18 cellular contexts compared by ENCODE assay signal in genomic region chr12:90938451-90938850, GRCh38. TPM values are rescaled to one million over a fixed set of nuclear protein-coding genes. Genes with fewer than 3 reads are reported as not detected.
A peak's percentile ranks its signal among the peaks of the same experiment; 100 is the strongest.
DNase-seq lines count a peak whose midpoint lies in the region; ATAC-seq and TF ChIP-seq lines count a peak whose summit lies in the region.
"Had no signal": no experiment of that assay in that cellular context is flagged by ENCODE, and none has a peak within 500 bp of the region (broad histone marks: within the 10 kb centered on the region; RNA-seq: fewer than 3 reads in every experiment).

No MANE protein-coding gene starts in this region.

- H3K27ac Mint-ChIP-seq in activated CD4-positive, alpha-beta T cell treated with anti-CD3 and anti-CD28 coated beads, Interleukin-2, amount 10 ng/mL, durations not matched to agents 24 days and 14 days = no peak overlapping the region
- H3K27ac Mint-ChIP-seq: activated T-helper 2 cell treated with anti-CD3 and anti-CD28 coated beads, Interferon-gamma antibody, Interleukin-2, Interleukin-4, amounts not matched to agents 10 μg/mL and 5 μg/mL and 100 μg/mL, durations not matched to agents 14 hours and 24 hours and 36 hours; CD4-positive, CD25-positive, alpha-beta regulatory T cell; T-cell had no signal

- peak overlapping the region; percentile 34 for H2AFZ ChIP-seq in parathyroid adenoma

- H3K4me1 ChIP-seq in RWPE2 (ENCODE audit: insufficient read depth, poor library complexity, severe bottlenecking) (peaks cover 13% of the 10 kb centered on the region), parathyroid adenoma (no peaks in the 10 kb centered on the region)

- DNase-seq in EL = peak; percentile 77
- no peak for DNase-seq in RWPE2 (ENCODE audit: low spot score)
- DNase-seq in fibroblast of peridontal ligament (ENCODE audit: extremely low read depth) = peak; percentile 32
- no peak for DNase-seq in activated CD4-positive, alpha-beta T cell treated with anti-CD3 and anti-CD28 coated beads, Interleukin-2, amount 10 ng/mL, durations not matched to agents 24 days and 14 days
- no peak for DNase-seq in DMS153 (lab: John Stamatoyannopoulos, UW)
- DNase-seq: activated CD4-positive, alpha-beta T cell treated with anti-CD3 and anti-CD28 coated beads, Interleukin-2, amount 50 U/mL, for 1 hour; CD4-positive, CD25-positive, alpha-beta regulatory T cell; midbrain; OCI-M1; posterior cingulate gyrus; stimulated activated CD4-positive, alpha-beta T cell treated with anti-CD3 and anti-CD28 coated beads, Interleukin-2, amount 100 ng/mL, for 48 hours; stimulated activated naive CD8-positive, alpha-beta T cell treated with anti-CD3 and anti-CD28 coated beads, Interleukin-15, Interleukin-2, amounts not matched to agents 100 U/mL and 50 U/mL, for 24 hours; T-cell had no signal

- H3K9ac ChIP-seq in parathyroid adenoma = no peak overlapping the region

- H3K36me3 ChIP-seq in RWPE2 (ENCODE audit: low read depth) (no peaks in the 10 kb centered on the region), parathyroid adenoma (ENCODE audit: control insufficient read depth, insufficient read depth, low read length) (no peaks in the 10 kb centered on the region)
- H3K36me3 ChIP-seq: cardiac muscle cell had no signal

- H3K9me3 ChIP-seq in RWPE2 (ENCODE audit: severe bottlenecking) = no peaks in the 10 kb centered on the region
- H3K9me3 ChIP-seq in parathyroid adenoma (ENCODE audit: control insufficient read depth, low read length) = no peaks in the 10 kb centered on the region

- intact Hi-C loops in activated CD4-positive, alpha-beta T cell treated with anti-CD3 and anti-CD28 coated beads, Interleukin-2, amount 10 ng/mL, durations not matched to agents 24 days and 14 days (cut with micrococcal nuclease) = no loop called here

- H3K36me3 Mint-ChIP-seq in activated CD4-positive, alpha-beta T cell treated with anti-CD3 and anti-CD28 coated beads, Interleukin-2, amount 10 ng/mL, durations not matched to agents 24 days and 14 days (ENCODE audit: low read depth) = no peaks in the 10 kb centered on the region
- H3K36me3 Mint-ChIP-seq: CD4-positive, CD25-positive, alpha-beta regulatory T cell; T-cell had no signal

- TF ChIP-seq CTCF in RWPE2 (IDR thresholded peaks at IDR 0.05; ENCODE audit: poor library complexity, severe bottlenecking) (no peak), parathyroid adenoma (IDR thresholded peaks at IDR 0.05) (no peak)

- H3K27ac ChIP-seq in RWPE2 (ENCODE audit: poor library complexity, severe bottlenecking) (no peak overlapping the region), parathyroid adenoma (no peak overlapping the region)
- H3K27ac ChIP-seq: cardiac muscle cell had no signal

- no peaks in the 10 kb centered on the region for H3K4me1 Mint-ChIP-seq in activated CD4-positive, alpha-beta T cell treated with anti-CD3 and anti-CD28 coated beads, Interleukin-2, amount 10 ng/mL, durations not matched to agents 24 days and 14 days
- H3K4me1 Mint-ChIP-seq: CD4-positive, CD25-positive, alpha-beta regulatory T cell; T-cell had no signal

- H3K27me3 ChIP-seq in RWPE2 (ENCODE audit: insufficient read depth, poor library complexity, severe bottlenecking) (no peaks in the 10 kb centered on the region), parathyroid adenoma (ENCODE audit: control insufficient read depth, insufficient read depth, low read length) (no peaks in the 10 kb centered on the region)
- H3K27me3 ChIP-seq: cardiac muscle cell had no signal

- H3K4me2 ChIP-seq in parathyroid adenoma (ENCODE audit: low read length) = no peak overlapping the region

- peaks cover 3% of the 10 kb centered on the region for H3K27me3 Mint-ChIP-seq in activated CD4-positive, alpha-beta T cell treated with anti-CD3 and anti-CD28 coated beads, Interleukin-2, amount 10 ng/mL, durations not matched to agents 24 days and 14 days

- ATAC-seq in RWPE2 (ENCODE audit: low read depth) = peak; percentile 84
- no peak for ATAC-seq in HG03108 (IDR thresholded peaks at IDR 0.05; ENCODE audit: unreplicated experiment)
- no peak for ATAC-seq in HG03342 (IDR thresholded peaks at IDR 0.05; ENCODE audit: unreplicated experiment)
- ATAC-seq: stimulated activated naive CD8-positive, alpha-beta T cell treated with anti-CD3 and anti-CD28 coated beads, Interleukin-15, Interleukin-2, amounts not matched to agents 100 U/mL and 50 U/mL, for 24 hours; T-cell had no signal

- no peak overlapping the region for H3K4me3 ChIP-seq in RWPE2 (ENCODE audit: severe bottlenecking)
- H3K4me3 ChIP-seq in parathyroid adenoma (ENCODE audit: low read depth, low read length) = no peak overlapping the region
- H3K4me3 ChIP-seq: cardiac muscle cell had no signal

- H3K79me2 ChIP-seq in parathyroid adenoma = no peaks in the 10 kb centered on the region

- no peaks in the 10 kb centered on the region for H3K9me3 Mint-ChIP-seq in activated CD4-positive, alpha-beta T cell treated with anti-CD3 and anti-CD28 coated beads, Interleukin-2, amount 10 ng/mL, durations not matched to agents 24 days and 14 days
- H3K9me3 Mint-ChIP-seq: activated T-helper 2 cell treated with anti-CD3 and anti-CD28 coated beads, Interferon-gamma antibody, Interleukin-2, Interleukin-4, amounts not matched to agents 10 μg/mL and 5 μg/mL and 100 μg/mL, durations not matched to agents 14 hours and 24 hours and 36 hours; CD4-positive, CD25-positive, alpha-beta regulatory T cell; T-cell had no signal

- H3K4me3 Mint-ChIP-seq in activated CD4-positive, alpha-beta T cell treated with anti-CD3 and anti-CD28 coated beads, Interleukin-2, amount 10 ng/mL, durations not matched to agents 24 days and 14 days = no peak overlapping the region
- H3K4me3 Mint-ChIP-seq: CD4-positive, CD25-positive, alpha-beta regulatory T cell; T-cell had no signal

RNA-seq across cellular contexts. Expression of gene CCER1, which starts 16.5 kb away (rescaled TPM):
- not detected in 2 replicates for total RNA-seq in activated CD4-positive, alpha-beta T cell treated with anti-CD3 and anti-CD28 coated beads, Interleukin-2, amount 10 ng/mL, durations not matched to agents 24 days and 14 days
- total RNA-seq: activated T-helper 2 cell treated with anti-CD3 and anti-CD28 coated beads, Interferon-gamma antibody, Interleukin-2, Interleukin-4, amounts not matched to agents 10 μg/mL and 5 μg/mL and 100 μg/mL, durations not matched to agents 14 hours and 24 hours and 36 hours; cardiac muscle cell; CD4-positive, CD25-positive, alpha-beta regulatory T cell; T-cell had no signal

Comparison
In these comparisons a context has a peak if more than half of its experiments do, and no peak if none do; other contexts are left out.
1. DNase-seq: peak in EL (single experiment) and fibroblast of peridontal ligament (single experiment); none in RWPE2 (single experiment), activated CD4-positive, alpha-beta T cell treated with anti-CD3 and anti-CD28 coated beads, Interleukin-2, amount 10 ng/mL, durations not matched to agents 24 days and 14 days (single experiment) and DMS153 (single experiment).